1 cellular context compared by ENCODE assay signal in the genomic region with DNA sequence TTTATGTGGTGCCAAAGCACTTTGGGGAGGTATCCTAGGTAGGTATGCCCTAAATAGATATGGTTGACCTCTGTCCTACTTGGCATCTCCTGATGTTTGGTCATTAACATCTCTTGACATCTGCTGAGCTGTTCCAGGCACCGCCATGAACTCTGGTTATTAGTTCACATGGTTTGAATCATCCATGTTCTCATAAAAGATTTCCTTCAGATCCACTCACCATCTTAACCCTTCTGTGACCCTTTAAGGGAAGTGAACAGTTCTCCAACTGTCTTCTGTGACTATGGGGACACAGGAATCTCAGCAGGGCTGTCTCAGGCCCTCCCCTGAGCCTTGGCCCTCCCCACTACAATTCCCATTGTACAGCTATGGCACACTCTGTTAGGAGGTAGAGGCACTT.
A peak's percentile ranks its signal among the peaks of the same experiment; 100 is the strongest.
TF ChIP-seq lines count a peak whose summit lies in the region.

No MANE protein-coding gene starts in this region.

TF ChIP-seq in SK-N-SH treated with all-trans-retinoic acid at 6 μM for 48 hours, 23 proteins besides CTCF, POLR2A, EP300 and RAD21 (continued from another document):
- peak; percentile 87 for TF ChIP-seq TOX (CRISPR knock-in tag; IDR thresholded peaks at IDR 0.05; ENCODE audit: borderline replicate concordance)
TF ChIP-seq in SK-N-SH treated with all-trans-retinoic acid at 6 μM for 48 hours: peak in this region for 10.
